In the genomic region with DNA sequence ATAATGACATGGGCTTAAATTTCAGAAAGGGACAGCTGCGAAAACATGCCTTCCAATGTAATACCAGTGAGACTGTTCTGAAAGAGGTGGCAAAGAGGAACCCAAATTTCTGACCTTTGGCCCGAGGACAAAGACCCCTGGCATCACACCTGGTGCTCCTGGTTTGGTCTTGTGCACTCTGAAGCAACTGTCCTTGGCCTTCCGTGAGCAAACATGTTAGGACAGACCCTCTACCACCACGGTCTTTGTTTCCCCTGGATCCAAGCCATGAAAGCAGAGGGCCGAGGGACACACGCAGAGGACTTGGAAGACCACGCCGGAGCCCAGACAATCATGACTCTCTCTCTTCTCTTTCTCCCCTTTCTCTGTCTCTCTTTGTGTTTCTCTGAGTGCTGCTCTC, we compare ENCODE assay signal across 27 cellular contexts. TPM values are rescaled to one million over a fixed set of nuclear protein-coding genes. Genes with fewer than 3 reads are reported as not detected.
A peak's percentile ranks its signal among the peaks of the same experiment; 100 is the strongest.
DNase-seq lines count a peak whose midpoint lies in the region; ATAC-seq, FAIRE-seq and TF ChIP-seq lines count a peak whose summit lies in the region.
"Had no signal": no experiment of that assay in that cellular context is flagged by ENCODE, and none has a peak within 500 bp of the region (broad histone marks: within the 10 kb centered on the region; RNA-seq: fewer than 3 reads in every experiment).

No MANE protein-coding gene starts in this region.

- H3K79me1 ChIP-seq in neuronal stem cell (ENCODE audit: low read depth, low read length), result no peaks in the 10 kb centered on the region

- no peak for TF ChIP-seq CTCF in bronchial epithelial cell (IDR thresholded peaks at IDR 0.05; ENCODE audit: insufficient read depth, low read length, severe bottlenecking)
- no peak for TF ChIP-seq CTCF in glutamatergic neuron (IDR thresholded peaks at IDR 0.05; ENCODE audit: partially characterized antibody, unreplicated experiment)
- TF ChIP-seq CTCF in liver (IDR thresholded peaks at IDR 0.05; ENCODE audit: low read depth, low read length, missing input control), result no peak

- H2AK5ac ChIP-seq in neuronal stem cell (ENCODE audit: low read depth, low read length), result no peak overlapping the region

- no peak overlapping the region for H2BK120ac ChIP-seq in neuronal stem cell (ENCODE audit: low read depth, low read length)

- H3K27me3 ChIP-seq in bronchial epithelial cell (ENCODE audit: control insufficient read depth, insufficient read depth, low read length) (peaks cover 5% of the 10 kb centered on the region), liver (ENCODE audit: control insufficient read depth in 4 of 4, insufficient read depth in 4 of 4, low read length in 3 of 4) (no peaks in the 10 kb centered on the region), neuronal stem cell (ENCODE audit: control insufficient read depth in 3 of 3, insufficient read depth in 3 of 3, low read depth in 1 of 3, low read length in 3 of 3) (peaks cover 0 to 24% (median 0%) of the 10 kb centered on the region in 3 experiments), aorta (ENCODE audit: control insufficient read depth in 1 of 2, insufficient read depth in 2 of 2, low read length in 1 of 2) (no peaks in the 10 kb centered on the region)
- H3K27me3 ChIP-seq: BLaER1 treated with 17β-estradiol and CSF1 and Interleukin-3, amounts not matched to agents 10 nM and 100 nM had no signal

- peak in 1 of 2 donors; percentile 21 for TF ChIP-seq RAD21 in liver (IDR thresholded peaks at IDR 0.05)

- H2BK5ac ChIP-seq in neuronal stem cell (ENCODE audit: low read length), result no peak overlapping the region

- H3K4me2 ChIP-seq in neuronal stem cell (ENCODE audit: insufficient read depth, low read length, poor library complexity, severe bottlenecking), result no peak overlapping the region
- H3K4me2 ChIP-seq: A549; BLaER1 treated with 17β-estradiol and CSF1 and Interleukin-3, amounts not matched to agents 10 nM and 100 nM had no signal

- peak; percentile 28 for FAIRE-seq in bronchial epithelial cell (lab: Jason Lieb, UNC)
- FAIRE-seq: A549, D721Med, GM12878, GM19239, H54 had no signal

- H3K4ac ChIP-seq in neuronal stem cell (ENCODE audit: low read length), result no peak overlapping the region

- peak overlapping the region in 1 of 2 donors; percentile 48 for H3K9ac ChIP-seq in liver (ENCODE audit: low read depth in 1 of 2, low read length in 2 of 2)
- H3K9ac ChIP-seq in neuronal stem cell (ENCODE audit: low read depth, low read length, poor library complexity), result no peak overlapping the region
- H3K9ac ChIP-seq: BLaER1 treated with 17β-estradiol and CSF1 and Interleukin-3, amounts not matched to agents 10 nM and 100 nM had no signal

- no peak overlapping the region for H3K14ac ChIP-seq in neuronal stem cell (ENCODE audit: low read length)

- peak overlapping the region; percentile 27 for H3K4me3 Mint-ChIP-seq in glutamatergic neuron (ENCODE audit: unreplicated experiment)
- H3K4me3 Mint-ChIP-seq: CD14-positive monocyte; CD4-positive, alpha-beta T cell; CD8-positive, alpha-beta memory T cell; HFFc6 had no signal

- H3K36me3 Mint-ChIP-seq in glutamatergic neuron (ENCODE audit: unreplicated experiment), result peaks cover 3% of the 10 kb centered on the region
- H3K36me3 Mint-ChIP-seq: CD14-positive monocyte; CD8-positive, alpha-beta memory T cell had no signal

- H3K27ac ChIP-seq in liver (ENCODE audit: low read depth in 1 of 2, low read length in 2 of 2), result peak overlapping the region; percentile 52 to 62
- no peak overlapping the region for H3K27ac ChIP-seq in neuronal stem cell (replicated peaks; ENCODE audit: low read length)
- H3K27ac ChIP-seq in aorta (ENCODE audit: low read depth in 1 of 2, low read length in 2 of 2), result no peak overlapping the region
- H3K27ac ChIP-seq: A549; BLaER1 treated with 17β-estradiol and CSF1 and Interleukin-3, amounts not matched to agents 10 nM and 100 nM had no signal

- H2AFZ ChIP-seq in neuronal stem cell (ENCODE audit: low read length), result no peak overlapping the region

- H3K4me3 ChIP-seq in bronchial epithelial cell (ENCODE audit: low read depth, low read length), result no peak overlapping the region
- H3K4me3 ChIP-seq in liver (ENCODE audit: low read depth in 1 of 3, low read length in 3 of 3), result no peak overlapping the region
- H3K4me3 ChIP-seq in neuronal stem cell (ENCODE audit: low read length in 2 of 2), result no peak overlapping the region
- H3K4me3 ChIP-seq in aorta (ENCODE audit: low read length in 2 of 2), result no peak overlapping the region
- H3K4me3 ChIP-seq: A549; BLaER1 treated with 17β-estradiol and CSF1 and Interleukin-3, amounts not matched to agents 10 nM and 100 nM; GM12878; HAP-1 had no signal

- DNase-seq in bronchial epithelial cell (ENCODE audit: low read depth), result no peak
- DNase-seq in glutamatergic neuron, result no peak
- DNase-seq in neuronal stem cell (ENCODE audit: low spot score), result no peak
- DNase-seq in aorta, result no peak
- DNase-seq in left ventricle myocardium superior, result no peak
- DNase-seq: 8988T; ACHN; AML-193; BE2C; CD4-positive, alpha-beta T cell; CD8-positive, alpha-beta memory T cell; DMS 273 treated with DMSO at 0.1 percent for 48 hours; DMS79; EL; GDM1; GOT3; HFFc6 had no signal

- intact Hi-C loops in aorta (cut with DNase I), result no loop called here
- intact Hi-C loops in left ventricle myocardium superior (cut with micrococcal nuclease), result loop anchor here (10.0 kb wide), 1 partner anchor 60 kb away; no protein-coding TSS in a partner anchor

- H3K36me3 ChIP-seq in bronchial epithelial cell (ENCODE audit: control insufficient read depth, insufficient read depth, low read length) (no peaks in the 10 kb centered on the region), liver (ENCODE audit: control insufficient read depth in 4 of 4, insufficient read depth in 3 of 4, low read depth in 1 of 4, low read length in 3 of 4) (no peaks in the 10 kb centered on the region), neuronal stem cell (replicated peaks in 1 of 2; ENCODE audit: control insufficient read depth in 2 of 2, insufficient read depth in 2 of 2, low read length in 2 of 2) (no peaks in the 10 kb centered on the region), aorta (ENCODE audit: control insufficient read depth in 1 of 2, insufficient read depth in 2 of 2, low read length in 1 of 2) (no peaks in the 10 kb centered on the region)
- H3K36me3 ChIP-seq: BE2C; BLaER1 treated with 17β-estradiol and CSF1 and Interleukin-3, amounts not matched to agents 10 nM and 100 nM; HAP-1 had no signal

- peaks cover 0 to 32% (median 21%) of the 10 kb centered on the region in 4 donors for H3K4me1 ChIP-seq in liver (ENCODE audit: control insufficient read depth in 4 of 4, insufficient read depth in 4 of 4, low read length in 3 of 4)
- no peaks in the 10 kb centered on the region for H3K4me1 ChIP-seq in neuronal stem cell (ENCODE audit: control insufficient read depth in 2 of 2, insufficient read depth in 1 of 2, low read depth in 1 of 2, low read length in 2 of 2)
- H3K4me1 ChIP-seq in aorta (ENCODE audit: control insufficient read depth in 1 of 2, insufficient read depth in 2 of 2, low read length in 2 of 2), result no peaks in the 10 kb centered on the region
- H3K4me1 ChIP-seq: A549; BE2C; BLaER1 treated with 17β-estradiol and CSF1 and Interleukin-3, amounts not matched to agents 10 nM and 100 nM; HAP-1 had no signal

- H3K23ac ChIP-seq in neuronal stem cell (ENCODE audit: low read depth, low read length, poor library complexity), result no peak overlapping the region

- ATAC-seq in GM21528 (IDR thresholded peaks at IDR 0.05; ENCODE audit: low FRiP score, unreplicated experiment) (no peak), aorta (ENCODE audit: low FRiP score) (no peak), left ventricle myocardium superior (no peak)
- ATAC-seq: A549, GM12878 had no signal

- no peak overlapping the region for H4K91ac ChIP-seq in neuronal stem cell (ENCODE audit: low read depth, low read length, poor library complexity)

- H3K4me1 Mint-ChIP-seq in glutamatergic neuron (ENCODE audit: low read depth, unreplicated experiment), result peaks cover 11% of the 10 kb centered on the region
- H3K4me1 Mint-ChIP-seq: CD14-positive monocyte had no signal

- 40% methylated on average over 8 of the region's 8 CpGs for WGBS in liver
- WGBS in neuronal stem cell (ENCODE audit: extremely low coverage in 2 of 2, insufficient read length in 2 of 2, insufficient replicate concordance in 1 of 2), 2 donors, result no CpG with 5 or more reads among the region's 8 CpGs
- WGBS in aorta, 2 donors, result 68 to 75% methylated on average over 8 of the region's 8 CpGs

- H3K27ac Mint-ChIP-seq in glutamatergic neuron (ENCODE audit: unreplicated experiment), result peak overlapping the region; percentile 1
- H3K27ac Mint-ChIP-seq: CD14-positive monocyte; CD4-positive, alpha-beta T cell; HFFc6 had no signal

- no peak overlapping the region for H2BK15ac ChIP-seq in neuronal stem cell (ENCODE audit: low read length)

- H3K18ac ChIP-seq in neuronal stem cell (ENCODE audit: low read length), result peak overlapping the region; percentile 73

- peaks cover 12% of the 10 kb centered on the region for H3K27me3 Mint-ChIP-seq in glutamatergic neuron (ENCODE audit: unreplicated experiment)

- H2BK12ac ChIP-seq in neuronal stem cell (ENCODE audit: low read length), result no peak overlapping the region

- no peak overlapping the region for H4K8ac ChIP-seq in neuronal stem cell (ENCODE audit: low read depth, low read length)

- H3K9me3 Mint-ChIP-seq in glutamatergic neuron (ENCODE audit: unreplicated experiment), result peaks cover 3% of the 10 kb centered on the region
- H3K9me3 Mint-ChIP-seq: CD4-positive, alpha-beta T cell; CD8-positive, alpha-beta memory T cell; HFFc6 had no signal

- H3K9me3 ChIP-seq in liver (ENCODE audit: control insufficient read depth in 4 of 4, low read length in 3 of 4) (no peaks in the 10 kb centered on the region), neuronal stem cell (replicated peaks in 1 of 2; ENCODE audit: control insufficient read depth in 2 of 2, insufficient read depth in 1 of 2, low read depth in 1 of 2, low read length in 2 of 2) (no peaks in the 10 kb centered on the region), aorta (ENCODE audit: control insufficient read depth, low read length) (no peaks in the 10 kb centered on the region)
- H3K9me3 ChIP-seq: A549; BE2C; BLaER1 treated with 17β-estradiol and CSF1 and Interleukin-3, amounts not matched to agents 10 nM and 100 nM; HAP-1 had no signal

TF ChIP-seq in liver, 16 proteins besides CTCF, POLR2A, EP300 and RAD21 (continues in another document):
- TF ChIP-seq TAF1 (conservative IDR thresholded peaks at IDR 0.05), result no peak

RNA-seq across cellular contexts. Expression of gene REG4, which starts 6.0 kb away (rescaled TPM):
- total RNA-seq in bronchial epithelial cell, result not detected in 2 replicates
- not detected for total RNA-seq in glutamatergic neuron (ENCODE audit: unreplicated experiment)
- total RNA-seq in liver, result under 1 TPM; 0.08 to 0.19 TPM
- under 1 TPM in 1 of 2 donors, not detected in 1; 0.15 TPM for polyA plus RNA-seq in liver
- 0.06 TPM for polyA plus RNA-seq in neuronal stem cell (2013, experiment 1 of 2)
- polyA plus RNA-seq in neuronal stem cell (2013, experiment 2 of 2), result 0.03 TPM
- total RNA-seq in aorta, result not detected
- 10 to 100 TPM in 1 of 2 donors, not detected in 1; 20.7 TPM for polyA plus RNA-seq in aorta
- total RNA-seq in left ventricle myocardium superior, result not detected
- total RNA-seq: GM12878, HFFc6 had no signal
- polyA plus RNA-seq: A549, CD14-positive monocyte, GM12878 had no signal

RNA-seq across cellular contexts. Expression of gene HMGCS2, which starts 36.5 kb away (rescaled TPM):
- total RNA-seq in bronchial epithelial cell (0.26 and 0.38 TPM in 2 replicates), glutamatergic neuron (ENCODE audit: unreplicated experiment) (not detected), liver (100 to 1,000 TPM; 297 to 846 TPM), aorta (not detected), left ventricle myocardium superior (149 TPM)
- polyA plus RNA-seq in liver (100 to 1,000 TPM; 836 to 944 TPM), aorta (1 to 10 TPM; 1.1 to 9.8 TPM)
- polyA plus RNA-seq in neuronal stem cell (2013, experiment 1 of 2), result 0.06 TPM
- 0.14 TPM for polyA plus RNA-seq in neuronal stem cell (2013, experiment 2 of 2)
- total RNA-seq: CD4-positive, alpha-beta T cell; CD8-positive, alpha-beta memory T cell; HFFc6 had no signal
- polyA plus RNA-seq: A549; CD14-positive monocyte; CD8-positive, alpha-beta memory T cell; GM12878 had no signal

Comparison
In these comparisons a context has a peak if more than half of its experiments do, and no peak if none do; other contexts are left out.
1. H3K27ac ChIP-seq: peak in liver (2 of 2); none in neuronal stem cell (single experiment) and aorta (0 of 2).
2. RNA of gene HMGCS2, which starts 36.5 kb away (total RNA-seq): 297 to 846 TPM in liver and 149 TPM in left ventricle myocardium superior (single experiment); 0.26 to 0.38 TPM in bronchial epithelial cell, not detected in aorta and not detected in glutamatergic neuron (single experiment); every median in the first group is over 100 times any median in the second.